Comparison of ENCODE assay signal across 8 cellular contexts in genomic region chr5:7745882-7746735, GRCh38.
A peak's percentile ranks its signal among the peaks of the same experiment; 100 is the strongest.
DNase-seq lines count a peak whose midpoint lies in the region; ATAC-seq and TF ChIP-seq lines count a peak whose summit lies in the region.

No MANE protein-coding gene starts in this region.

- POLR2A ChIA-PET in RWPE1 (lab: Yijun Ruan, JAX; ENCODE audit: low non-redundant PET): no interaction called here

- no peak for ATAC-seq in body of pancreas
- ATAC-seq in GM18502 (IDR thresholded peaks at IDR 0.05; ENCODE audit: poor library complexity, unreplicated experiment): no peak

- no peaks in the 10 kb centered on the region for H3K9me3 ChIP-seq in body of pancreas

- no peaks in the 10 kb centered on the region for H3K4me1 ChIP-seq in body of pancreas

- H3K27me3 ChIP-seq in body of pancreas: no peaks in the 10 kb centered on the region

- H3K4me3 ChIP-seq in body of pancreas: no peak overlapping the region

- CTCF ChIA-PET in RWPE1 (lab: Yijun Ruan, JAX): interaction anchor here (0.5 to 1.8 kb wide), 5 partner anchors 9 to 1165 kb away, joined by 3 to 7 read pairs (median 3); no protein-coding TSS in a partner anchor

- intact Hi-C loops in body of pancreas (cut with DNase I): no loop called here

- TF ChIP-seq POLR2A in body of pancreas (IDR thresholded peaks at IDR 0.05): no peak

- TF ChIP-seq CTCF in RWPE1 (conservative IDR thresholded peaks at IDR 0.05; ENCODE audit: low read depth) (peak; percentile 93), body of pancreas (IDR thresholded peaks at IDR 0.05) (peak; percentile 47 to 95 (median 78))

- 26 to 31% methylated on average over 14 of the region's 14 CpGs for WGBS in body of pancreas, 2 donors

- DNase-seq in activated CD4-positive, CD25-positive, alpha-beta regulatory T cell treated with anti-CD3 and anti-CD28 coated beads, Interleukin-2, amount 50 U/mL, for 72 hours: peak; percentile 51
- DNase-seq in activated CD4-positive, CD25-positive, alpha-beta regulatory T cell (lab: John Stamatoyannopoulos, UW): no peak
- DNase-seq in M059J (ENCODE audit: low read depth): peak; percentile 60
- DNase-seq in RWPE1 (ENCODE audit: low spot score): peak; percentile 61
- DNase-seq in body of pancreas: peak; percentile 68 to 77 (median 72)
- DNase-seq in iPS-NIHi7 (ENCODE audit: extremely low spot score): peak; percentile 80
- peak; percentile 33 for DNase-seq in stimulated activated CD4-positive, alpha-beta T cell treated with anti-CD3 and anti-CD28 coated beads, Interleukin-12 subunit alpha, Interleukin-12 subunit beta, amount 100 ng/mL, for 4 hours

- H3K27ac ChIP-seq in RWPE1 (no peak overlapping the region), body of pancreas (no peak overlapping the region)

- H3K36me3 ChIP-seq in body of pancreas (replicated peaks in 1 of 2; ENCODE audit: insufficient read depth in 1 of 2, low read depth in 2 of 2): no peaks in the 10 kb centered on the region

Comparison
In these comparisons a context has a peak if more than half of its experiments do, and no peak if none do; other contexts are left out.
1. DNase-seq: peak in activated CD4-positive, CD25-positive, alpha-beta regulatory T cell treated with anti-CD3 and anti-CD28 coated beads, Interleukin-2, amount 50 U/mL, for 72 hours (single experiment), M059J (single experiment), RWPE1 (single experiment), body of pancreas (4 of 4), iPS-NIHi7 (single experiment) and stimulated activated CD4-positive, alpha-beta T cell treated with anti-CD3 and anti-CD28 coated beads, Interleukin-12 subunit alpha, Interleukin-12 subunit beta, amount 100 ng/mL, for 4 hours (single experiment); none in activated CD4-positive, CD25-positive, alpha-beta regulatory T cell (0 of 4).